In the genomic region with DNA sequence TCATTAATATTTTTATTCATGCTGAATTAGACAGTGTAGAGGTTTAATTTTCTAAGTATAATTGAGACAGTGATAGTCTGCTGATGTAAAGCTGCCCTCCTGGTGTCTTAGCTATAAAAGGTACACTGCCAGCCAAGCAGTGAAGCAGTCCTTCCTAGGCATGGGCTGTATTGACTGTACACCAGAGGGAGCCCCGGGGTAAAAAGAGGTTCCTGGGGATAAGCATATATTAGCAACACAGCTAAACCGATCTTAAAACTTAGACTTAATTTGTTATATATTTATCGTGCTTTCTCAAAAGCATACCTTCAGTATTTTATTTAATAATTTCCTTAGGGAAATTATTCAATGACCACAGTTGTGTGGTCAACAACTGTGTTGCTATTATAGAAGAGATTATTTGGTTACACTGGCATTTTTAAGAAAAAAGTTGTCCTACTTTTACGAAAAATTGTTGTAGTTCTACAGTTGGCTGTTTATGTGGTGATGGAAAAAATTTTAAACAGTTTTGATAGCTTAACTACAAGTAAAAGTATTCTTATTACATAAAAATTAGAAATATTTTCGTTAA, we compare ENCODE assay signal across 9 cellular contexts.
DNase-seq lines count a peak whose midpoint lies in the region; ATAC-seq and TF ChIP-seq lines count a peak whose summit lies in the region.
"Had no signal": no experiment of that assay in that cellular context is flagged by ENCODE, and none has a peak within 500 bp of the region (broad histone marks: within the 10 kb centered on the region; RNA-seq: fewer than 3 reads in every experiment).

No MANE protein-coding gene starts in this region.

- H3F3A ChIP-seq in GM23338 (replicated peaks; ENCODE audit: low read depth): no peaks in the 10 kb centered on the region

- no peak overlapping the region for H3K27ac ChIP-seq in GM23338 (ENCODE audit: low read depth)
- H3K27ac ChIP-seq in liver (ENCODE audit: low read depth in 1 of 2, low read length in 2 of 2): no peak overlapping the region

- no peak overlapping the region for H3K4me3 ChIP-seq in GM23338
- H3K4me3 ChIP-seq in astrocyte of the cerebellum (ENCODE audit: low read depth, low read length): no peak overlapping the region
- no peak overlapping the region for H3K4me3 ChIP-seq in liver (ENCODE audit: low read depth in 1 of 3, low read length in 3 of 3)
- H3K4me3 ChIP-seq: BLaER1 treated with 17β-estradiol and CSF1 and Interleukin-3, amounts not matched to agents 10 nM and 100 nM had no signal

- H3K27me3 ChIP-seq in GM23338 (ENCODE audit: insufficient read depth) (no peaks in the 10 kb centered on the region), liver (ENCODE audit: control insufficient read depth in 4 of 4, insufficient read depth in 4 of 4, low read length in 3 of 4) (no peaks in the 10 kb centered on the region)
- H3K27me3 ChIP-seq: BLaER1 treated with 17β-estradiol and CSF1 and Interleukin-3, amounts not matched to agents 10 nM and 100 nM had no signal

- peak; percentile 82 for ATAC-seq in GM23338
- ATAC-seq in GM19455 (IDR thresholded peaks at IDR 0.05; ENCODE audit: unreplicated experiment): no peak

- no peak overlapping the region for H3K9ac ChIP-seq in liver (ENCODE audit: low read depth in 1 of 2, low read length in 2 of 2)
- H3K9ac ChIP-seq: BLaER1 treated with 17β-estradiol and CSF1 and Interleukin-3, amounts not matched to agents 10 nM and 100 nM had no signal

- H4K20me1 ChIP-seq in GM23338 (replicated peaks; ENCODE audit: insufficient read depth): no peaks in the 10 kb centered on the region
- H4K20me1 ChIP-seq: BLaER1 treated with 17β-estradiol and CSF1 and Interleukin-3, amounts not matched to agents 10 nM and 100 nM had no signal

- H3K9me3 ChIP-seq in liver (ENCODE audit: control insufficient read depth in 4 of 4, low read length in 3 of 4): no peaks in the 10 kb centered on the region

- H3K4me3 Mint-ChIP-seq in GM23338: no peak overlapping the region

- DNase-seq in NCI-H1694 treated with DMSO at 0.1 percent for 48 hours (lab: John Stamatoyannopoulos, UW) (peak; percentile 4), NCI-H1694 (lab: John Stamatoyannopoulos, UW) (no peak), GM23338 (ENCODE audit: low spot score) (peak; percentile 70), NCI-H69 (lab: John Stamatoyannopoulos, UW) (peak; percentile 77), astrocyte of the cerebellum (ENCODE audit: low read depth) (peak; percentile 16), DMS79 (lab: John Stamatoyannopoulos, UW) (no peak)

- H3K4me1 ChIP-seq in GM23338 (ENCODE audit: insufficient read depth): peaks cover 24% of the 10 kb centered on the region
- peaks cover 0 to 23% (median 8%) of the 10 kb centered on the region in 4 donors for H3K4me1 ChIP-seq in liver (ENCODE audit: control insufficient read depth in 4 of 4, insufficient read depth in 4 of 4, low read length in 3 of 4)

- H3K4me2 ChIP-seq in GM23338: no peak overlapping the region

- peak; percentile 75 to 76 for TF ChIP-seq RAD21 in liver (IDR thresholded peaks at IDR 0.05)

- H3K36me3 ChIP-seq in GM23338 (ENCODE audit: insufficient read depth) (no peaks in the 10 kb centered on the region), liver (ENCODE audit: control insufficient read depth in 4 of 4, insufficient read depth in 3 of 4, low read depth in 1 of 4, low read length in 3 of 4) (peaks cover 11 to 78% (median 63%) of the 10 kb centered on the region in 4 donors)

- no peaks in the 10 kb centered on the region for H3K9me2 ChIP-seq in GM23338 (ENCODE audit: insufficient read depth)

- H3K79me2 ChIP-seq in GM23338 (replicated peaks; ENCODE audit: insufficient read depth): no peaks in the 10 kb centered on the region

- TF ChIP-seq CTCF in GM23338 (conservative IDR thresholded peaks at IDR 0.05; ENCODE audit: low read depth in 2 of 2) (peak; percentile 69 to 77), astrocyte of the cerebellum (IDR thresholded peaks at IDR 0.05; ENCODE audit: low read depth, low read length, missing control alignments) (peak; percentile 60), liver (IDR thresholded peaks at IDR 0.05; ENCODE audit: low read depth, low read length, missing input control) (peak; percentile 42)

- H3K27ac Mint-ChIP-seq in GM23338: no peak overlapping the region

- peaks cover 25% of the 10 kb centered on the region for H3K4me1 Mint-ChIP-seq in GM23338

- no peak overlapping the region for H2AFZ ChIP-seq in GM23338

- 0 out of 3 replicates have a peak, but pooled peaks cover 3% of the 10 kb centered on the region for H3K36me3 Mint-ChIP-seq in GM23338 (ENCODE audit: low read depth)

- no peaks in the 10 kb centered on the region for H3K27me3 Mint-ChIP-seq in GM23338 (ENCODE audit: insufficient read depth, low read depth, poor library complexity)

- in situ Hi-C loops in astrocyte of the cerebellum (cut with HindIII; ENCODE audit: low sequenced_read_pairs): no loop called here

- 86% methylated on average over 5 of the region's 5 CpGs for WGBS in liver

- no peaks in the 10 kb centered on the region for H3K9me3 Mint-ChIP-seq in GM23338

TF ChIP-seq in GM23338, 12 proteins besides CTCF, POLR2A, EP300 and RAD21 (continues in another document):
- TF ChIP-seq EZH2phosphoT487 (IDR thresholded peaks at IDR 0.05; ENCODE audit: unreplicated experiment): no peak
- no peak for TF ChIP-seq JUNB (IDR thresholded peaks at IDR 0.05; ENCODE audit: unreplicated experiment)
- TF ChIP-seq POLR2AphosphoS5 (IDR thresholded peaks at IDR 0.05; ENCODE audit: low read depth): no peak
- TF ChIP-seq NANOG (IDR thresholded peaks at IDR 0.05; ENCODE audit: borderline replicate concordance): no peak
- no peak for TF ChIP-seq CREB1 (CRISPR knock-in tag; IDR thresholded peaks at IDR 0.05; ENCODE audit: low read depth)

TF ChIP-seq in liver, 16 proteins besides CTCF, POLR2A, EP300 and RAD21:
- TF ChIP-seq SP1 (IDR thresholded peaks at IDR 0.05) (no peak), GABPA (IDR thresholded peaks at IDR 0.05 in 1 of 2, conservative IDR thresholded peaks at IDR 0.05 in 1 of 2) (no peak)

Comparison
In these comparisons a context has a peak if more than half of its experiments do, and no peak if none do; other contexts are left out.
1. DNase-seq: peak in NCI-H1694 treated with DMSO at 0.1 percent for 48 hours (single experiment), GM23338 (single experiment), NCI-H69 (single experiment) and astrocyte of the cerebellum (single experiment); none in NCI-H1694 (single experiment) and DMS79 (single experiment).
2. Peak in every context shown above with its lines, with median percentiles within 50 percentile points of each other: CTCF ChIP-seq.